ENCODE assay signal across 1 cellular context in genomic region chr9:71858102-71858798, GRCh38.
TF ChIP-seq lines count a peak whose summit lies in the region.

No MANE protein-coding gene starts in this region.

TF ChIP-seq in HepG2, 621 proteins besides CTCF, POLR2A, EP300 and RAD21:
- TF ChIP-seq MXI1 (IDR thresholded peaks at IDR 0.05; ENCODE audit: borderline replicate concordance, low read depth, low read length) (no peak), GTF3A (CRISPR knock-in tag; conservative IDR thresholded peaks at IDR 0.05) (no peak), CREB1 (IDR thresholded peaks at IDR 0.05) (no peak), CREB1 (CRISPR knock-in tag; IDR thresholded peaks at IDR 0.05) (no peak), CAMTA2 (CRISPR knock-in tag; IDR thresholded peaks at IDR 0.05; ENCODE audit: borderline replicate concordance) (no peak), ZNF660 (CRISPR knock-in tag; IDR thresholded peaks at IDR 0.05; ENCODE audit: borderline replicate concordance, low read depth) (no peak)
- TF ChIP-seq, protein P1, sequence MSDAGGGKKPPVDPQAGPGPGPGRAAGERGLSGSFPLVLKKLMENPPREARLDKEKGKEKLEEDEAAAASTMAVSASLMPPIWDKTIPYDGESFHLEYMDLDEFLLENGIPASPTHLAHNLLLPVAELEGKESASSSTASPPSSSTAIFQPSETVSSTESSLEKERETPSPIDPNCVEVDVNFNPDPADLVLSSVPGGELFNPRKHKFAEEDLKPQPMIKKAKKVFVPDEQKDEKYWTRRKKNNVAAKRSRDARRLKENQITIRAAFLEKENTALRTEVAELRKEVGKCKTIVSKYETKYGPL (CRISPR knock-in tag; IDR thresholded peaks at IDR 0.05) = no peak
